Comparison of ENCODE assay signal across 17 cellular contexts in genomic region chr4:128424524-128425195, GRCh38.
DNase-seq lines count a peak whose midpoint lies in the region; ATAC-seq and TF ChIP-seq lines count a peak whose summit lies in the region.
"Had no signal": no experiment of that assay in that cellular context is flagged by ENCODE, and none has a peak within 500 bp of the region (broad histone marks: within the 10 kb centered on the region; RNA-seq: fewer than 3 reads in every experiment).

No MANE protein-coding gene starts in this region.

- H3K4me3 ChIP-seq in breast epithelium: no peak overlapping the region
- no peak overlapping the region for H3K4me3 ChIP-seq in choroid plexus epithelial cell (ENCODE audit: low read depth, low read length)
- H3K4me3 ChIP-seq in right cardiac atrium (ENCODE audit: low read length): no peak overlapping the region
- H3K4me3 ChIP-seq: HAP-1, MG63 had no signal

- no peak for TF ChIP-seq CTCF in MCF 10A (IDR thresholded peaks at IDR 0.05; ENCODE audit: unreplicated experiment)
- TF ChIP-seq CTCF in breast epithelium (IDR thresholded peaks at IDR 0.05): no peak
- no peak for TF ChIP-seq CTCF in choroid plexus epithelial cell (conservative IDR thresholded peaks at IDR 0.05; ENCODE audit: low read depth, low read length)

- no peak overlapping the region for H3K4me3 Mint-ChIP-seq in MCF 10A (ENCODE audit: unreplicated experiment)
- no peak overlapping the region for H3K4me3 Mint-ChIP-seq in activated T-cell treated with anti-CD3 and anti-CD28 coated beads, Interleukin-2, amount 50 U/mL, for 72 hours
- no peak overlapping the region for H3K4me3 Mint-ChIP-seq in T-cell
- H3K4me3 Mint-ChIP-seq in activated naive CD8-positive, alpha-beta T cell treated with anti-CD3 and anti-CD28 coated beads for 36 hours: no peak overlapping the region
- H3K4me3 Mint-ChIP-seq: activated B cell treated with CpG ODN at 0.5 μM for 24 hours; activated naive CD8-positive, alpha-beta T cell had no signal

- WGBS in right cardiac atrium: 34% methylated on average over 3 of the region's 3 CpGs

- no peaks in the 10 kb centered on the region for H3K9me3 ChIP-seq in breast epithelium
- H3K9me3 ChIP-seq in right cardiac atrium (ENCODE audit: control insufficient read depth, low read length): no peaks in the 10 kb centered on the region
- H3K9me3 ChIP-seq: HAP-1, MG63 had no signal

- no TSS peak for BruUV-seq in MCF 10A (replicated peaks; lab: Mats Ljungman, UMichigan)

- no peaks in the 10 kb centered on the region for H3K36me3 ChIP-seq in breast epithelium
- H3K36me3 ChIP-seq: HAP-1, MG63 had no signal

- ATAC-seq in right cardiac atrium: peak; percentile 69 to 83
- no peak for ATAC-seq in activated T-cell treated with anti-CD3 and anti-CD28 coated beads, Interleukin-2, amount 50 U/mL, for 72 hours (replicated peaks in 1 of 2)
- no peak for ATAC-seq in T-cell (replicated peaks in 1 of 4)
- ATAC-seq in GM18511 (IDR thresholded peaks at IDR 0.05; ENCODE audit: unreplicated experiment): no peak
- ATAC-seq: left lobe of liver had no signal

- H3K4me1 ChIP-seq in breast epithelium: no peaks in the 10 kb centered on the region
- H3K4me1 ChIP-seq in right cardiac atrium (ENCODE audit: control insufficient read depth, insufficient read depth, low read length): peaks cover 3% of the 10 kb centered on the region
- H3K4me1 ChIP-seq: HAP-1 had no signal

- H3K27me3 Mint-ChIP-seq in MCF 10A (ENCODE audit: insufficient read depth, unreplicated experiment) (no peaks in the 10 kb centered on the region), T-cell (no peaks in the 10 kb centered on the region)
- H3K27me3 Mint-ChIP-seq in activated T-cell treated with anti-CD3 and anti-CD28 coated beads, Interleukin-2, amount 50 U/mL, for 72 hours (ENCODE audit: low read depth): no peaks in the 10 kb centered on the region
- H3K27me3 Mint-ChIP-seq in activated naive CD8-positive, alpha-beta T cell treated with anti-CD3 and anti-CD28 coated beads for 36 hours: no peaks in the 10 kb centered on the region
- H3K27me3 Mint-ChIP-seq: activated B cell treated with CpG ODN at 0.5 μM for 24 hours; activated naive CD8-positive, alpha-beta T cell had no signal

- peaks cover 6% of the 10 kb centered on the region for H3K36me3 Mint-ChIP-seq in MCF 10A (ENCODE audit: insufficient read depth, unreplicated experiment)
- no peaks in the 10 kb centered on the region for H3K36me3 Mint-ChIP-seq in activated T-cell treated with anti-CD3 and anti-CD28 coated beads, Interleukin-2, amount 50 U/mL, for 72 hours (ENCODE audit: insufficient read depth in 2 of 2)
- no peaks in the 10 kb centered on the region for H3K36me3 Mint-ChIP-seq in T-cell
- no peaks in the 10 kb centered on the region for H3K36me3 Mint-ChIP-seq in activated naive CD8-positive, alpha-beta T cell treated with anti-CD3 and anti-CD28 coated beads for 36 hours

- H3K27ac ChIP-seq in breast epithelium (peak overlapping the region in 1 of 2 donors; percentile 0), right cardiac atrium (ENCODE audit: low read length) (peak overlapping the region; percentile 9)

- DNase-seq in MCF 10A (ENCODE audit: unreplicated experiment): peak; percentile 31
- DNase-seq in breast epithelium (ENCODE audit: low spot score in 2 of 2): no peak
- DNase-seq in choroid plexus epithelial cell (ENCODE audit: low read depth): peak; percentile 66
- DNase-seq in right cardiac atrium: no peak
- DNase-seq in activated T-cell treated with anti-CD3 and anti-CD28 coated beads, Interleukin-2, amount 50 U/mL, for 72 hours: no peak
- no peak for DNase-seq in T-cell
- DNase-seq in activated naive CD8-positive, alpha-beta T cell treated with anti-CD3 and anti-CD28 coated beads for 36 hours: no peak
- DNase-seq: activated B cell treated with CpG ODN at 0.5 μM for 24 hours; activated CD8-positive, alpha-beta memory T cell treated with anti-CD3 and anti-CD28 coated beads, Interleukin-2, amount 50 U/mL, for 4 hours; dermis blood vessel endothelial cell; GF-D8; MG63; small intestine had no signal

- intact Hi-C loops in MCF 10A (cut with micrococcal nuclease) (loop anchor here (5.0 to 10.0 kb wide), 2 partner anchors 137 to 200 kb away; partner anchors contain the start of gene PGRMC2), breast epithelium (cut with DNase I; ENCODE audit: low total_unique reads) (no loop called here), right cardiac atrium (cut with DNase I) (no loop called here)

- CTCF ChIA-PET in MCF 10A (lab: Yijun Ruan, JAX): interaction anchor here (0.7 to 1.9 kb wide), 9 partner anchors 8 to 233 kb away, joined by 3 to 9 read pairs (median 5); no protein-coding TSS in a partner anchor
- CTCF ChIA-PET in T-cell (lab: Charles Lee): no interaction called here

- H3K9me3 Mint-ChIP-seq in MCF 10A (ENCODE audit: unreplicated experiment) (no peaks in the 10 kb centered on the region), T-cell (peaks cover 0 to 5% (median 0%) of the 10 kb centered on the region in 3 donors)
- no peaks in the 10 kb centered on the region for H3K9me3 Mint-ChIP-seq in activated T-cell treated with anti-CD3 and anti-CD28 coated beads, Interleukin-2, amount 50 U/mL, for 72 hours
- no peaks in the 10 kb centered on the region for H3K9me3 Mint-ChIP-seq in activated naive CD8-positive, alpha-beta T cell treated with anti-CD3 and anti-CD28 coated beads for 36 hours

- peaks cover 22% of the 10 kb centered on the region for H3K4me1 Mint-ChIP-seq in MCF 10A (ENCODE audit: insufficient read depth, unreplicated experiment)
- H3K4me1 Mint-ChIP-seq in activated T-cell treated with anti-CD3 and anti-CD28 coated beads, Interleukin-2, amount 50 U/mL, for 72 hours (ENCODE audit: low read depth): no peaks in the 10 kb centered on the region
- H3K4me1 Mint-ChIP-seq in T-cell: no peaks in the 10 kb centered on the region
- H3K4me1 Mint-ChIP-seq in activated naive CD8-positive, alpha-beta T cell treated with anti-CD3 and anti-CD28 coated beads for 36 hours: no peaks in the 10 kb centered on the region
- H3K4me1 Mint-ChIP-seq: activated B cell treated with CpG ODN at 0.5 μM for 24 hours had no signal

- peak overlapping the region; percentile 28 for H3K27ac Mint-ChIP-seq in MCF 10A (ENCODE audit: low read depth, unreplicated experiment)
- no peak overlapping the region for H3K27ac Mint-ChIP-seq in activated T-cell treated with anti-CD3 and anti-CD28 coated beads, Interleukin-2, amount 50 U/mL, for 72 hours
- H3K27ac Mint-ChIP-seq in T-cell: no peak overlapping the region
- no peak overlapping the region for H3K27ac Mint-ChIP-seq in activated naive CD8-positive, alpha-beta T cell treated with anti-CD3 and anti-CD28 coated beads for 36 hours
- H3K27ac Mint-ChIP-seq: activated B cell treated with CpG ODN at 0.5 μM for 24 hours; activated naive CD8-positive, alpha-beta T cell had no signal

- no peak for TF ChIP-seq POLR2A in breast epithelium (IDR thresholded peaks at IDR 0.05)

- POLR2A ChIA-PET in MCF 10A (lab: Yijun Ruan, JAX): interaction anchor here (0.6 to 4.8 kb wide), 6 partner anchors 11 to 364 kb away, joined by 3 to 45 read pairs (median 6); partner anchors contain the start of genes LARP1B and PGRMC2
- POLR2A ChIA-PET in T-cell (lab: Charles Lee): no interaction called here

- H3K27me3 ChIP-seq in breast epithelium (no peaks in the 10 kb centered on the region), right cardiac atrium (ENCODE audit: control insufficient read depth, insufficient read depth) (no peaks in the 10 kb centered on the region)
- H3K27me3 ChIP-seq: MG63 had no signal

Comparison
In these comparisons a context has a peak if more than half of its experiments do, and no peak if none do; other contexts are left out.
1. DNase-seq: peak in MCF 10A (single experiment) and choroid plexus epithelial cell (single experiment); none in breast epithelium (0 of 2), right cardiac atrium (0 of 3), activated T-cell treated with anti-CD3 and anti-CD28 coated beads, Interleukin-2, amount 50 U/mL, for 72 hours (0 of 2), T-cell (0 of 34) and activated naive CD8-positive, alpha-beta T cell treated with anti-CD3 and anti-CD28 coated beads for 36 hours (single experiment).
2. ATAC-seq: peak in right cardiac atrium (2 of 2); none in activated T-cell treated with anti-CD3 and anti-CD28 coated beads, Interleukin-2, amount 50 U/mL, for 72 hours (0 of 2), T-cell (0 of 4) and GM18511 (single experiment).